Comparison of ENCODE assay signal across 30 cellular contexts in genomic region chr7:16261100-16261499, GRCh38.
"Had no signal": no experiment of that assay in that cellular context is flagged by ENCODE, and none has a peak within 500 bp of the region (broad histone marks: within the 10 kb centered on the region; RNA-seq: fewer than 3 reads in every experiment).

No MANE protein-coding gene starts in this region.

- H3K27me3 Mint-ChIP-seq: activated CD4-positive, alpha-beta memory T cell treated with anti-CD3 and anti-CD28 coated beads for 36 hours; activated CD4-positive, alpha-beta T cell treated with anti-CD3 and anti-CD28 coated beads for 36 hours; activated CD4-positive, alpha-beta T cell treated with anti-CD3 and anti-CD28 coated beads, Interleukin-2, amount 10 ng/mL, durations not matched to agents 24 days and 14 days; activated CD8-positive, alpha-beta memory T cell treated with anti-CD3 and anti-CD28 coated beads, Interleukin-2, amount 10 ng/mL, durations not matched to agents 7 days and 5 days; activated naive CD4-positive, alpha-beta T cell treated with anti-CD3 and anti-CD28 coated beads, Interleukin-2, amount 50 U/mL, for 24 hours; activated naive CD8-positive, alpha-beta T cell treated with anti-CD3 and anti-CD28 coated beads for 36 hours; activated naive CD8-positive, alpha-beta T cell treated with anti-CD3 and anti-CD28 coated beads, Interleukin-2, amount 50 U/mL, for 24 hours had no signal

- H3K27ac ChIP-seq: adrenal gland, body of pancreas, colonic mucosa, epithelial cell of prostate, esophagus squamous epithelium, gastroesophageal sphincter had no signal

- H3K4me1 ChIP-seq: adrenal gland, body of pancreas, colonic mucosa, esophagus squamous epithelium, gastroesophageal sphincter had no signal

- DNase-seq: activated CD4-positive, alpha-beta memory T cell treated with anti-CD3 and anti-CD28 coated beads for 36 hours; activated CD4-positive, alpha-beta T cell treated with anti-CD3 and anti-CD28 coated beads for 36 hours; activated CD4-positive, alpha-beta T cell treated with anti-CD3 and anti-CD28 coated beads, Interleukin-2, amount 10 ng/mL, durations not matched to agents 24 days and 14 days; activated CD4-positive, CD25-positive, alpha-beta regulatory T cell; activated CD4-positive, CD25-positive, alpha-beta regulatory T cell treated with anti-CD3 and anti-CD28 coated beads, Interleukin-2, amount 50 U/mL, for 72 hours; activated CD8-positive, alpha-beta memory T cell treated with anti-CD3 and anti-CD28 coated beads, Interleukin-2, amount 10 ng/mL, durations not matched to agents 7 days and 5 days; activated CD8-positive, alpha-beta memory T cell treated with anti-CD3 and anti-CD28 coated beads, Interleukin-2, amount 50 U/mL, for 4 hours; activated CD8-positive, alpha-beta T cell treated with anti-CD3 and anti-CD28 coated beads, Interleukin-2, amount 10 ng/mL, durations not matched to agents 7 days and 5 days; activated effector memory CD4-positive, alpha-beta T cell treated with anti-CD3 and anti-CD28 coated beads, Interleukin-2, amount 50 U/mL, for 16 hours; activated naive CD4-positive, alpha-beta T cell treated with anti-CD3 and anti-CD28 coated beads for 36 hours; activated naive CD8-positive, alpha-beta T cell treated with anti-CD3 and anti-CD28 coated beads for 36 hours; activated naive CD8-positive, alpha-beta T cell treated with anti-CD3 and anti-CD28 coated beads, Interleukin-2, amount 50 U/mL, for 24 hours; activated T-cell treated with anti-CD3 and anti-CD28 coated beads, Interleukin-2, amount 50 U/mL, for 1 hour; activated T-cell treated with anti-CD3 and anti-CD28 coated beads, Interleukin-2, amount 50 U/mL, for 48 hours; adrenal gland; amygdala; aorta; body of pancreas; central memory CD4-positive, alpha-beta T cell; cerebellar nuclear complex; colonic mucosa; effector CD8-positive, alpha-beta T cell; esophagus squamous epithelium; foreskin melanocyte; head of caudate nucleus had no signal

- H3K27ac Mint-ChIP-seq: activated CD4-positive, alpha-beta memory T cell treated with anti-CD3 and anti-CD28 coated beads for 36 hours; activated CD4-positive, alpha-beta T cell treated with anti-CD3 and anti-CD28 coated beads for 36 hours; activated CD4-positive, alpha-beta T cell treated with anti-CD3 and anti-CD28 coated beads, Interleukin-2, amount 10 ng/mL, durations not matched to agents 24 days and 14 days; activated CD8-positive, alpha-beta memory T cell treated with anti-CD3 and anti-CD28 coated beads, Interleukin-2, amount 10 ng/mL, durations not matched to agents 7 days and 5 days; activated CD8-positive, alpha-beta T cell treated with anti-CD3 and anti-CD28 coated beads, Interleukin-2, amount 10 ng/mL, durations not matched to agents 7 days and 5 days; activated naive CD4-positive, alpha-beta T cell treated with anti-CD3 and anti-CD28 coated beads for 36 hours; activated naive CD4-positive, alpha-beta T cell treated with anti-CD3 and anti-CD28 coated beads, Interleukin-2, amount 50 U/mL, for 24 hours; activated naive CD8-positive, alpha-beta T cell treated with anti-CD3 and anti-CD28 coated beads for 36 hours; activated naive CD8-positive, alpha-beta T cell treated with anti-CD3 and anti-CD28 coated beads, Interleukin-2, amount 50 U/mL, for 24 hours; activated T-helper 1 cell treated with anti-CD3 and anti-CD28 coated beads, Interleukin-12 subunit alpha, Interleukin-12 subunit beta, Interleukin-2, Interleukin-4 antibody, amounts not matched to agents 30 ng/mL and 10 ng/mL and 1 ng/mL, durations not matched to agents 14 hours and 24 hours and 36 hours; activated T-helper 2 cell treated with anti-CD3 and anti-CD28 coated beads, Interferon-gamma antibody, Interleukin-2, Interleukin-4, amounts not matched to agents 10 μg/mL and 5 μg/mL and 100 μg/mL, durations not matched to agents 14 hours and 24 hours and 36 hours had no signal

- H3K9me3 Mint-ChIP-seq: activated naive CD4-positive, alpha-beta T cell treated with anti-CD3 and anti-CD28 coated beads, Interleukin-2, amount 50 U/mL, for 24 hours; activated naive CD8-positive, alpha-beta T cell treated with anti-CD3 and anti-CD28 coated beads, Interleukin-2, amount 50 U/mL, for 24 hours; activated T-helper 1 cell treated with anti-CD3 and anti-CD28 coated beads, Interleukin-12 subunit alpha, Interleukin-12 subunit beta, Interleukin-2, Interleukin-4 antibody, amounts not matched to agents 30 ng/mL and 10 ng/mL and 1 ng/mL, durations not matched to agents 14 hours and 24 hours and 36 hours; activated T-helper 2 cell treated with anti-CD3 and anti-CD28 coated beads, Interferon-gamma antibody, Interleukin-2, Interleukin-4, amounts not matched to agents 10 μg/mL and 5 μg/mL and 100 μg/mL, durations not matched to agents 14 hours and 24 hours and 36 hours had no signal

- H3K4me3 ChIP-seq: adrenal gland, body of pancreas, colonic mucosa, esophagus squamous epithelium, gastroesophageal sphincter had no signal

- H3K4me3 Mint-ChIP-seq: activated CD4-positive, alpha-beta memory T cell treated with anti-CD3 and anti-CD28 coated beads for 36 hours; activated CD4-positive, alpha-beta T cell treated with anti-CD3 and anti-CD28 coated beads for 36 hours; activated CD4-positive, alpha-beta T cell treated with anti-CD3 and anti-CD28 coated beads, Interleukin-2, amount 10 ng/mL, durations not matched to agents 24 days and 14 days; activated CD8-positive, alpha-beta memory T cell treated with anti-CD3 and anti-CD28 coated beads, Interleukin-2, amount 10 ng/mL, durations not matched to agents 7 days and 5 days; activated CD8-positive, alpha-beta T cell treated with anti-CD3 and anti-CD28 coated beads, Interleukin-2, amount 10 ng/mL, durations not matched to agents 7 days and 5 days; activated naive CD4-positive, alpha-beta T cell treated with anti-CD3 and anti-CD28 coated beads for 36 hours; activated naive CD4-positive, alpha-beta T cell treated with anti-CD3 and anti-CD28 coated beads, Interleukin-2, amount 50 U/mL, for 24 hours; activated naive CD8-positive, alpha-beta T cell treated with anti-CD3 and anti-CD28 coated beads for 36 hours; activated naive CD8-positive, alpha-beta T cell treated with anti-CD3 and anti-CD28 coated beads, Interleukin-2, amount 50 U/mL, for 24 hours; activated T-helper 1 cell treated with anti-CD3 and anti-CD28 coated beads, Interleukin-12 subunit alpha, Interleukin-12 subunit beta, Interleukin-2, Interleukin-4 antibody, amounts not matched to agents 30 ng/mL and 10 ng/mL and 1 ng/mL, durations not matched to agents 14 hours and 24 hours and 36 hours had no signal

- H3K27me3 ChIP-seq: adrenal gland, body of pancreas, colonic mucosa, esophagus squamous epithelium, gastroesophageal sphincter had no signal

- H3K4me1 Mint-ChIP-seq: activated CD4-positive, alpha-beta T cell treated with anti-CD3 and anti-CD28 coated beads for 36 hours; activated CD4-positive, alpha-beta T cell treated with anti-CD3 and anti-CD28 coated beads, Interleukin-2, amount 10 ng/mL, durations not matched to agents 24 days and 14 days; activated naive CD4-positive, alpha-beta T cell treated with anti-CD3 and anti-CD28 coated beads, Interleukin-2, amount 50 U/mL, for 24 hours had no signal

- H3K9me3 ChIP-seq: adrenal gland, colonic mucosa, gastroesophageal sphincter had no signal

- ATAC-seq: activated CD4-positive, alpha-beta T cell treated with anti-CD3 and anti-CD28 coated beads for 36 hours; activated CD8-positive, alpha-beta memory T cell treated with anti-CD3 and anti-CD28 coated beads, Interleukin-2, amount 10 ng/mL, durations not matched to agents 7 days and 5 days; activated CD8-positive, alpha-beta T cell treated with anti-CD3 and anti-CD28 coated beads, Interleukin-2, amount 10 ng/mL, durations not matched to agents 7 days and 5 days; activated naive CD8-positive, alpha-beta T cell treated with anti-CD3 and anti-CD28 coated beads, Interleukin-2, amount 50 U/mL, for 24 hours; body of pancreas; gastroesophageal sphincter had no signal

- H3K36me3 ChIP-seq: adrenal gland, colonic mucosa, esophagus squamous epithelium had no signal
